In the genomic region with DNA sequence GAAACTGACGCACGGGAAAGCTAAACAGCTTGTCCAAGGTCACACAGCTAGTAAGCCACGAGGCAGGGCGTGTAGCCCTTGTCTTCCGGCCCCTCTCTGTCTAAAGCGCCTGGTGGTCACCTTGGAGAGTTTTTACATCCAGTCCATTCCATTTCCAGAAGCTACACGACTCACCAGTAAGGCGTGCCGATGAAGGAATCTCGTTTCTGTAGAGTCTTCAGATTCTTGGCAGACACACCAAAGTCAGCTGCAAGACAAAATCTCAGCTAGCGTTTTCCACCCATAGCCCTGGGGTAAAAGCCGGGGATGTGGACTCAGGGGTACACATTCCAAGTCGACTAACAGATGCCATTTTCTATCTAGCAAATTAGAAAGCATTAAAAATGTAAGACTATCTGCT, we compare ENCODE assay signal across 8 cellular contexts.
DNase-seq lines count a peak whose midpoint lies in the region; ATAC-seq and TF ChIP-seq lines count a peak whose summit lies in the region.

No MANE protein-coding gene starts in this region.

- H3K27me3 ChIP-seq in SJSA1 (replicated peaks) (no peaks in the 10 kb centered on the region), esophagus muscularis mucosa (no peaks in the 10 kb centered on the region)

- H3K27ac ChIP-seq in SJSA1: peak overlapping the region; percentile 31
- peak overlapping the region; percentile 7 to 70 (median 44) for H3K27ac ChIP-seq in esophagus muscularis mucosa (replicated peaks in 1 of 4)

- no peaks in the 10 kb centered on the region for H3K9me3 ChIP-seq in SJSA1 (replicated peaks)
- no peaks in the 10 kb centered on the region for H3K9me3 ChIP-seq in esophagus muscularis mucosa

- H3K4me3 Mint-ChIP-seq in activated T-helper 1 cell treated with anti-CD3 and anti-CD28 coated beads, Interleukin-12 subunit alpha, Interleukin-12 subunit beta, Interleukin-2, Interleukin-4 antibody, amounts not matched to agents 30 ng/mL and 10 ng/mL and 1 ng/mL, durations not matched to agents 14 hours and 24 hours and 36 hours: no peak overlapping the region

- no peaks in the 10 kb centered on the region for H3K27me3 Mint-ChIP-seq in activated T-helper 1 cell treated with anti-CD3 and anti-CD28 coated beads, Interleukin-12 subunit alpha, Interleukin-12 subunit beta, Interleukin-2, Interleukin-4 antibody, amounts not matched to agents 30 ng/mL and 10 ng/mL and 1 ng/mL, durations not matched to agents 14 hours and 24 hours and 36 hours (ENCODE audit: insufficient read depth)

- ATAC-seq in GM18907 (IDR thresholded peaks at IDR 0.05; ENCODE audit: unreplicated experiment): no peak
- no peak for ATAC-seq in GM18519 (IDR thresholded peaks at IDR 0.05; ENCODE audit: low FRiP score, unreplicated experiment)

- no peak for TF ChIP-seq CTCF in esophagus muscularis mucosa (IDR thresholded peaks at IDR 0.05)

- peaks cover 25% of the 10 kb centered on the region for H3K36me3 Mint-ChIP-seq in activated T-helper 1 cell treated with anti-CD3 and anti-CD28 coated beads, Interleukin-12 subunit alpha, Interleukin-12 subunit beta, Interleukin-2, Interleukin-4 antibody, amounts not matched to agents 30 ng/mL and 10 ng/mL and 1 ng/mL, durations not matched to agents 14 hours and 24 hours and 36 hours (ENCODE audit: low read depth)

- H3K36me3 ChIP-seq in SJSA1: peaks cover 42% of the 10 kb centered on the region
- peaks cover 0 to 29% (median 17%) of the 10 kb centered on the region in 4 donors for H3K36me3 ChIP-seq in esophagus muscularis mucosa

- TF ChIP-seq POLR2A in esophagus muscularis mucosa (IDR thresholded peaks at IDR 0.05; ENCODE audit: low read depth): no peak

- intact Hi-C loops in esophagus muscularis mucosa (cut with DNase I): loop anchor here (1.0 kb wide), 1 partner anchor 81 kb away; the partner anchor contains the start of gene STK10
- intact Hi-C loops in activated T-helper 1 cell treated with anti-CD3 and anti-CD28 coated beads, Interleukin-12 subunit alpha, Interleukin-12 subunit beta, Interleukin-2, Interleukin-4 antibody, amounts not matched to agents 30 ng/mL and 10 ng/mL and 1 ng/mL, durations not matched to agents 14 hours and 24 hours and 36 hours (cut with micrococcal nuclease): loop anchor here (1.0 to 5.0 kb wide), 3 partner anchors 81 to 590 kb away; partner anchors contain the start of gene STK10

- no peaks in the 10 kb centered on the region for H3K9me3 Mint-ChIP-seq in activated T-helper 1 cell treated with anti-CD3 and anti-CD28 coated beads, Interleukin-12 subunit alpha, Interleukin-12 subunit beta, Interleukin-2, Interleukin-4 antibody, amounts not matched to agents 30 ng/mL and 10 ng/mL and 1 ng/mL, durations not matched to agents 14 hours and 24 hours and 36 hours

- peaks cover 68% of the 10 kb centered on the region for H3K4me1 ChIP-seq in SJSA1 (replicated peaks)
- H3K4me1 ChIP-seq in esophagus muscularis mucosa: peaks cover 57 to 75% (median 67%) of the 10 kb centered on the region in 4 donors

- H3K4me3 ChIP-seq in SJSA1: no peak overlapping the region
- peak overlapping the region; percentile 38 to 47 (median 40) for H3K4me3 ChIP-seq in esophagus muscularis mucosa

- peaks cover 52% of the 10 kb centered on the region for H3K4me1 Mint-ChIP-seq in activated T-helper 1 cell treated with anti-CD3 and anti-CD28 coated beads, Interleukin-12 subunit alpha, Interleukin-12 subunit beta, Interleukin-2, Interleukin-4 antibody, amounts not matched to agents 30 ng/mL and 10 ng/mL and 1 ng/mL, durations not matched to agents 14 hours and 24 hours and 36 hours (ENCODE audit: low read depth)

- DNase-seq in EL: peak; percentile 97
- DNase-seq in SJSA1 (ENCODE audit: low read depth in 1 of 2, low spot score in 2 of 2): peak in 1 of 2 experiments; percentile 57
- DNase-seq in esophagus muscularis mucosa (ENCODE audit: extremely low spot score): no peak
- DNase-seq in retina: peak; percentile 47
- no peak for DNase-seq in activated T-helper 1 cell treated with anti-CD3 and anti-CD28 coated beads, Interleukin-12 subunit alpha, Interleukin-12 subunit beta, Interleukin-2, Interleukin-4 antibody, amounts not matched to agents 30 ng/mL and 10 ng/mL and 1 ng/mL, durations not matched to agents 14 hours and 24 hours and 36 hours (ENCODE audit: low spot score)
- no peak for DNase-seq in T-helper 9 cell

- WGBS in esophagus muscularis mucosa: 25% methylated on average over 13 of the region's 13 CpGs

- H3K27ac Mint-ChIP-seq in activated T-helper 1 cell treated with anti-CD3 and anti-CD28 coated beads, Interleukin-12 subunit alpha, Interleukin-12 subunit beta, Interleukin-2, Interleukin-4 antibody, amounts not matched to agents 30 ng/mL and 10 ng/mL and 1 ng/mL, durations not matched to agents 14 hours and 24 hours and 36 hours: no peak overlapping the region

- TF ChIP-seq EP300 in esophagus muscularis mucosa (IDR thresholded peaks at IDR 0.05): no peak

Comparison
In these comparisons a context has a peak if more than half of its experiments do, and no peak if none do; other contexts are left out.
1. DNase-seq: peak in EL (single experiment) and retina (single experiment); none in esophagus muscularis mucosa (single experiment), activated T-helper 1 cell treated with anti-CD3 and anti-CD28 coated beads, Interleukin-12 subunit alpha, Interleukin-12 subunit beta, Interleukin-2, Interleukin-4 antibody, amounts not matched to agents 30 ng/mL and 10 ng/mL and 1 ng/mL, durations not matched to agents 14 hours and 24 hours and 36 hours (single experiment) and T-helper 9 cell (single experiment).